21 cellular contexts compared by ENCODE assay signal in genomic region chr17:32992360-32993033, GRCh38. TPM values are rescaled to one million over a fixed set of nuclear protein-coding genes. Genes with fewer than 3 reads are reported as not detected.
DNase-seq lines count a peak whose midpoint lies in the region; ATAC-seq lines count a peak whose summit lies in the region.
"Had no signal": no experiment of that assay in that cellular context is flagged by ENCODE, and none has a peak within 500 bp of the region (broad histone marks: within the 10 kb centered on the region; RNA-seq: fewer than 3 reads in every experiment).

No MANE protein-coding gene starts in this region.

- no peaks in the 10 kb centered on the region for H3K36me3 Mint-ChIP-seq in activated T-helper 17 cell treated with anti-CD3 and anti-CD28 coated beads, Interleukin-2, amount 50 U/mL, for 72 hours (ENCODE audit: low read depth)
- no peaks in the 10 kb centered on the region for H3K36me3 Mint-ChIP-seq in stimulated activated effector memory CD8-positive, alpha-beta T cell treated with anti-CD3 and anti-CD28 coated beads, Interleukin-12 subunit alpha, Interleukin-12 subunit beta, amount 100 ng/mL, for 72 hours

- no peak overlapping the region for H3K27ac Mint-ChIP-seq in activated T-helper 17 cell treated with anti-CD3 and anti-CD28 coated beads, Interleukin-2, amount 50 U/mL, for 72 hours
- no peak overlapping the region for H3K27ac Mint-ChIP-seq in stimulated activated effector memory CD8-positive, alpha-beta T cell treated with anti-CD3 and anti-CD28 coated beads, Interleukin-12 subunit alpha, Interleukin-12 subunit beta, amount 100 ng/mL, for 72 hours

- peaks cover 11% of the 10 kb centered on the region for H3K9me3 Mint-ChIP-seq in activated T-helper 17 cell treated with anti-CD3 and anti-CD28 coated beads, Interleukin-2, amount 50 U/mL, for 72 hours
- peaks cover 9% of the 10 kb centered on the region for H3K9me3 Mint-ChIP-seq in stimulated activated effector memory CD8-positive, alpha-beta T cell treated with anti-CD3 and anti-CD28 coated beads, Interleukin-12 subunit alpha, Interleukin-12 subunit beta, amount 100 ng/mL, for 72 hours

- peak; percentile 35 for DNase-seq in Jurkat, Clone E6-1 (ENCODE audit: low read depth, low spot score)
- DNase-seq in mesenteric fat pad (ENCODE audit: low spot score) = peak; percentile 49
- DNase-seq in stimulated activated effector memory CD8-positive, alpha-beta T cell treated with anti-CD3 and anti-CD28 coated beads, Interleukin-12 subunit alpha, Interleukin-12 subunit beta, amount 100 ng/mL, for 72 hours (ENCODE audit: low spot score in 2 of 2) = no peak
- DNase-seq in NK-92 (lab: John Stamatoyannopoulos, UW; ENCODE audit: unreplicated experiment) = no peak
- DNase-seq in cortex of kidney (lab: John Stamatoyannopoulos, UW) = no peak
- DNase-seq: BE2C, DMS53, GDM1, KG1, NCI-H1105, NCI-H2081 treated with DMSO at 0.1 percent for 48 hours, NCI-H446 treated with DMSO at 0.1 percent for 48 hours, NCI-H526 treated with DMSO at 0.1 percent for 48 hours, SHP77 treated with DMSO at 0.1 percent for 48 hours had no signal

- no peak overlapping the region for H3K4me3 ChIP-seq in Jurkat, Clone E6-1 (ENCODE audit: low read length)
- H3K4me3 ChIP-seq: A549, HAP-1, SK-N-MC had no signal

- H3K27me3 Mint-ChIP-seq in activated T-helper 17 cell treated with anti-CD3 and anti-CD28 coated beads, Interleukin-2, amount 50 U/mL, for 72 hours = peaks cover 26% of the 10 kb centered on the region

- H3K4me3 Mint-ChIP-seq in activated T-helper 17 cell treated with anti-CD3 and anti-CD28 coated beads, Interleukin-2, amount 50 U/mL, for 72 hours = no peak overlapping the region
- H3K4me3 Mint-ChIP-seq in stimulated activated effector memory CD8-positive, alpha-beta T cell treated with anti-CD3 and anti-CD28 coated beads, Interleukin-12 subunit alpha, Interleukin-12 subunit beta, amount 100 ng/mL, for 72 hours = no peak overlapping the region

- peak; percentile 11 for ATAC-seq in activated T-helper 17 cell treated with anti-CD3 and anti-CD28 coated beads, Interleukin-2, amount 50 U/mL, for 72 hours (replicated peaks)
- peak; percentile 45 for ATAC-seq in stimulated activated effector memory CD8-positive, alpha-beta T cell treated with anti-CD3 and anti-CD28 coated beads, Interleukin-12 subunit alpha, Interleukin-12 subunit beta, amount 100 ng/mL, for 72 hours
- no peak for ATAC-seq in HG03342 (IDR thresholded peaks at IDR 0.05; ENCODE audit: unreplicated experiment)
- ATAC-seq: A549, HepG2 had no signal

- no peaks in the 10 kb centered on the region for H3K4me1 Mint-ChIP-seq in activated T-helper 17 cell treated with anti-CD3 and anti-CD28 coated beads, Interleukin-2, amount 50 U/mL, for 72 hours
- no peaks in the 10 kb centered on the region for H3K4me1 Mint-ChIP-seq in stimulated activated effector memory CD8-positive, alpha-beta T cell treated with anti-CD3 and anti-CD28 coated beads, Interleukin-12 subunit alpha, Interleukin-12 subunit beta, amount 100 ng/mL, for 72 hours

RNA-seq across cellular contexts. Expression of gene SPACA3, which starts 0.8 kb away (rescaled TPM):
- polyA plus RNA-seq in Jurkat, Clone E6-1 (2012; ENCODE audit: insufficient read depth, insufficient read length) = not detected
- total RNA-seq in activated T-helper 17 cell treated with anti-CD3 and anti-CD28 coated beads, Interleukin-2, amount 50 U/mL, for 72 hours = under 1 TPM in 1 of 2 donors, not detected in 1; 0.56 TPM
- not detected for total RNA-seq in mesenteric fat pad
- total RNA-seq: HepG2, HT-29 had no signal
- polyA plus RNA-seq: A549, HepG2 had no signal

Comparison
In these comparisons a context has a peak if more than half of its experiments do, and no peak if none do; other contexts are left out.
1. DNase-seq: peak in Jurkat, Clone E6-1 (single experiment) and mesenteric fat pad (single experiment); none in stimulated activated effector memory CD8-positive, alpha-beta T cell treated with anti-CD3 and anti-CD28 coated beads, Interleukin-12 subunit alpha, Interleukin-12 subunit beta, amount 100 ng/mL, for 72 hours (0 of 2), NK-92 (single experiment) and cortex of kidney (single experiment).